1 cellular context compared by ENCODE assay signal in the genomic region with DNA sequence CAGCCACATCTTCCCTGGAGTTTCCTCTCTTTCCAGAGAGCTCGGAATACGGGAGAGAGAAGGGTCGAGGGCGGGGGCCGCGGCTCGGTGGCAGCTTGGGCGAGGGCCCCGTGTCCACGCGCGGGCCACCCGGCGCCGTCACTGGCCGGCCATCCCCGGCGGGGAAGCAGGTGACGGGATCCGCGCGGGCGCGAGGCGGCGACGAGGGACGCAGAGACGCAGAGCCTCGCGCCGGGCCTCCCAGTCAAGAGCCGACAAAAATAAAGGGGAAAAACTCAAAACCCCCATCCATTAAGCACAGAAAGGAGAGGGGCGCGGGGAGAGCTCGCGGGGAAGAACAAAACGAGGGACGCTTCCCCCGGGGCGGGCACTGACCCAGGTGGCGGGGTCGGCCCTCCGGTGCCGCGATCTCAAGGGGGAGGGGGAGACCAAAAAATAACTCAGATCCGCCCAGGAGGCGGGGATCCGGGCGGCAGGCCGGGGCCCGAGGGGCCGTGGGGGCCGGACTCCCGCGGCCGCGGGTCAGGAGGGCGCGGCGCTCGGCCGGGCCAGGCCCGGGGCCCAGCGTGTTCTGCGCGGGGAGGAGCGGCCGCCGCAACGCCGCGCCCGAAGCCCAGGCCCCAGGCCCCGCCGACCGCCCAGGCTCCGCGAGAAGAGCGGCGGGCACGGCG.
A peak's percentile ranks its signal among the peaks of the same experiment; 100 is the strongest.
TF ChIP-seq lines count a peak whose summit lies in the region.

No MANE protein-coding gene starts in this region.

TF ChIP-seq in A549, 52 proteins besides CTCF, POLR2A, EP300 and RAD21 (continued from another document):
- TF ChIP-seq GATA3 (IDR thresholded peaks at IDR 0.05; ENCODE audit: borderline replicate concordance) (no peak), EHF (CRISPR knock-in tag; IDR thresholded peaks at IDR 0.05) (no peak), PHF8 (IDR thresholded peaks at IDR 0.05; ENCODE audit: borderline replicate concordance, low read depth) (peak; percentile 78), ZFP36 (IDR thresholded peaks at IDR 0.05; ENCODE audit: borderline replicate concordance, partially characterized antibody) (no peak)
- TF ChIP-seq, protein P1, sequence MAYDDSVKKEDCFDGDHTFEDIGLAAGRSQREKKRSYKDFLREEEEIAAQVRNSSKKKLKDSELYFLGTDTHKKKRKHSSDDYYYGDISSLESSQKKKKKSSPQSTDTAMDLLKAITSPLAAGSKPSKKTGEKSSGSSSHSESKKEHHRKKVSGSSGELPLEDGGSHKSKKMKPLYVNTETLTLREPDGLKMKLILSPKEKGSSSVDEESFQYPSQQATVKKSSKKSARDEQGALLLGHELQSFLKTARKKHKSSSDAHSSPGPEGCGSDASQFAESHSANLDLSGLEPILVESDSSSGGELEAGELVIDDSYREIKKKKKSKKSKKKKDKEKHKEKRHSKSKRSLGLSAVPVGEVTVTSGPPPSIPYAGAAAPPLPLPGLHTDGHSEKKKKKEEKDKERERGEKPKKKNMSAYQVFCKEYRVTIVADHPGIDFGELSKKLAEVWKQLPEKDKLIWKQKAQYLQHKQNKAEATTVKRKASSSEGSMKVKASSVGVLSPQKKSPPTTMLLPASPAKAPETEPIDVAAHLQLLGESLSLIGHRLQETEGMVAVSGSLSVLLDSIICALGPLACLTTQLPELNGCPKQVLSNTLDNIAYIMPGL (CRISPR knock-in tag; IDR thresholded peaks at IDR 0.05; ENCODE audit: borderline replicate concordance), result peak; percentile 77; the same call in 1 of the 2 replicates
- TF ChIP-seq, protein P2, sequence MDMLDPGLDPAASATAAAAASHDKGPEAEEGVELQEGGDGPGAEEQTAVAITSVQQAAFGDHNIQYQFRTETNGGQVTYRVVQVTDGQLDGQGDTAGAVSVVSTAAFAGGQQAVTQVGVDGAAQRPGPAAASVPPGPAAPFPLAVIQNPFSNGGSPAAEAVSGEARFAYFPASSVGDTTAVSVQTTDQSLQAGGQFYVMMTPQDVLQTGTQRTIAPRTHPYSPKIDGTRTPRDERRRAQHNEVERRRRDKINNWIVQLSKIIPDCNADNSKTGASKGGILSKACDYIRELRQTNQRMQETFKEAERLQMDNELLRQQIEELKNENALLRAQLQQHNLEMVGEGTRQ (IDR thresholded peaks at IDR 0.05), result no peak
